ENCODE assay signal across 1 cellular context in the genomic region with DNA sequence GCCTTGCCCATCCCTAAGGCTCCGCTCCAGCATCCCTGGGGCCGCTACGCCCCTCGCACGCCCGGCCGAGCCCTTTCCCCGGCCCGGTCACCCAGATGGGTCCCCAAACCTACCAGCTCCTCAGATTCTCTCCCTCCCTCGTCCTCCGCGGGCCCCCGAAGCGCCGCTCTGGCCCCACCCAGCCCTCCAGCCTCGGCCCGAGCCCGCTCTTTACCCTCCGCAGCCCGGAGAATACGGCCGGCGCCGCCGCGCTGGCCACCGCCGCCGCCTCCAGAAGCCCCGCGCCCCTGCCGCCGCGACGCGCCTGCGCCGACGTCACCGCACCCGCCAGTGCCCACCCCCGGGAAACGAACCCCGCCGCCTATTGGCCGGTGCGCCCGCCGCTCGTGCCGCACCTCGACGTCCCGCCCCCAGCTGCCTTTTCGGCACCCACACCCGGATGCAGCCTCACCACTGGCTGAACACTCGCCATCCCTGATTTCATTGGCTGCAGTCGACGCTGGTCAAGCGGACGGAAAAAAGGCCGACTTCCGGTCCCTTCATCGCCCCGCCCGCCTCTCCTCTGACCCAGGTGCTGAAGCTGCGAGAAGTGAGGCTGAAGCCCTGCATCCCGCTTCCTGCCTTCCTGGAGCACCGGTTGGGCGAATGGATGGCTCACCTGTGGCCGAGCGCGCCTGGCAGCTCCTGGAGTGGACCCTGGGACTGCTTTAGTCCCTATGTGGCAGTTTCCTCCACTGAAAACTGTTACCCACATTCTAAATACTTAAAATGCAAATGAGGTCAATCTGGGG.
A peak's percentile ranks its signal among the peaks of the same experiment; 100 is the strongest.
TF ChIP-seq lines count a peak whose summit lies in the region.

Gene DAPK3, minus strand, starts transcription at position 292 of the 791 bp plus-strand sequence. CDS start 1,364 bp downstream, outside the sequence.

TF ChIP-seq in HCT116, 20 proteins besides CTCF, POLR2A, EP300 and RAD21 (continued from another document):
- TF ChIP-seq MAX (IDR thresholded peaks at IDR 0.05) (peak; percentile 53; the same call in 1 of the 2 replicates), FOSL1 (IDR thresholded peaks at IDR 0.05; ENCODE audit: low read depth) (no peak), CEBPB (IDR thresholded peaks at IDR 0.05; ENCODE audit: low read depth) (no peak), YY1 (IDR thresholded peaks at IDR 0.05; ENCODE audit: extremely low read depth, insufficient replicate concordance, low read depth, low read length) (peak; percentile 26), EZH2 (IDR thresholded peaks at IDR 0.05) (no peak), SRF (IDR thresholded peaks at IDR 0.05; ENCODE audit: low read depth) (peak; percentile 86; the same call in 1 of the 2 replicates), CBX3 (IDR thresholded peaks at IDR 0.05; ENCODE audit: low read depth) (no peak), ELF1 (IDR thresholded peaks at IDR 0.05; ENCODE audit: borderline replicate concordance, low read depth) (no peak; the same call in 1 of the 2 replicates), POLR2AphosphoS5 (IDR thresholded peaks at IDR 0.05; ENCODE audit: low read depth, low read length) (peak; percentile 73), ZFX (IDR thresholded peaks at IDR 0.05) (peak; percentile 41; the same call in 1 of the 2 replicates), EGR1 (IDR thresholded peaks at IDR 0.05; ENCODE audit: low read depth) (peak; percentile 10), JUND (IDR thresholded peaks at IDR 0.05) (no peak)
- TF ChIP-seq, protein P1, sequence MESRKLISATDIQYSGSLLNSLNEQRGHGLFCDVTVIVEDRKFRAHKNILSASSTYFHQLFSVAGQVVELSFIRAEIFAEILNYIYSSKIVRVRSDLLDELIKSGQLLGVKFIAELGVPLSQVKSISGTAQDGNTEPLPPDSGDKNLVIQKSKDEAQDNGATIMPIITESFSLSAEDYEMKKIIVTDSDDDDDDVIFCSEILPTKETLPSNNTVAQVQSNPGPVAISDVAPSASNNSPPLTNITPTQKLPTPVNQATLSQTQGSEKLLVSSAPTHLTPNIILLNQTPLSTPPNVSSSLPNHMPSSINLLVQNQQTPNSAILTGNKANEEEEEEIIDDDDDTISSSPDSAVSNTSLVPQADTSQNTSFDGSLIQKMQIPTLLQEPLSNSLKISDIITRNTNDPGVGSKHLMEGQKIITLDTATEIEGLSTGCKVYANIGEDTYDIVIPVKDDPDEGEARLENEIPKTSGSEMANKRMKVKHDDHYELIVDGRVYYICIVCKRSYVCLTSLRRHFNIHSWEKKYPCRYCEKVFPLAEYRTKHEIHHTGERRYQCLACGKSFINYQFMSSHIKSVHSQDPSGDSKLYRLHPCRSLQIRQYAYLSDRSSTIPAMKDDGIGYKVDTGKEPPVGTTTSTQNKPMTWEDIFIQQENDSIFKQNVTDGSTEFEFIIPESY (IDR thresholded peaks at IDR 0.05; ENCODE audit: extremely low read depth, insufficient replicate concordance, low read length) = no peak
